ENCODE assay signal across 9 cellular contexts in the genomic region with DNA sequence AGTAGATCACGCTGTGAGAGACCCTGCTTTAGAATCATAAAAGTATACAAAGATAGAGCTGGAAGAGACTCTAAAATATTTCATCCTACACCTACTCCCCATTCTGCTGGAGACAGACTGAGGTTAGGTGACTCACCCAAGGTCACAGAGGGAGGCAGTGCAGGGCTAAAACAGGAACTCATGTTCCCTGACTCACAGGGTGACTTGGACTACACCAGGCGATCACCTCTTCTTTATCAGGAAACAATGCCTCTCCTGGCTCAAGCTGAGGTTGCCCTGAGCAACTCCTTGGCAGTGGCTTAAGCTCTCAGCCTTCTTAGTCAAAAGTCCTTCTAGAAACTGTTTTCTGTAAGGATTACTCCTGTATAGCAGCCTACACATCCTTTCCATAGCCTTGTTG. TPM values are rescaled to one million over a fixed set of nuclear protein-coding genes. Genes with fewer than 3 reads are reported as not detected.
DNase-seq lines count a peak whose midpoint lies in the region; ATAC-seq and TF ChIP-seq lines count a peak whose summit lies in the region.
"Had no signal": no experiment of that assay in that cellular context is flagged by ENCODE, and none has a peak within 500 bp of the region (broad histone marks: within the 10 kb centered on the region; RNA-seq: fewer than 3 reads in every experiment).

No MANE protein-coding gene starts in this region.

- H3K27ac ChIP-seq in suprapubic skin (no peak overlapping the region), stomach (no peak overlapping the region)

- no peaks in the 10 kb centered on the region for H3K9me3 Mint-ChIP-seq in Calu3 (ENCODE audit: low read depth, unreplicated experiment)

- no peak overlapping the region for H3K4me3 Mint-ChIP-seq in Calu3 (ENCODE audit: low read depth, unreplicated experiment)

- H3K36me3 ChIP-seq in MG63 (no peaks in the 10 kb centered on the region), mucosa of descending colon (ENCODE audit: low read depth) (no peaks in the 10 kb centered on the region), suprapubic skin (no peaks in the 10 kb centered on the region), stomach (no peaks in the 10 kb centered on the region)

- intact Hi-C loops in Calu3 (cut with micrococcal nuclease; ENCODE audit: unreplicated experiment), result no loop called here
- intact Hi-C loops in mucosa of descending colon (cut with DNase I, micrococcal nuclease), result no loop called here
- intact Hi-C loops in stomach (cut with DNase I; ENCODE audit: low total_unique reads), result no loop called here

- H3K4me1 Mint-ChIP-seq in Calu3 (ENCODE audit: low read depth, unreplicated experiment), result peaks cover 28% of the 10 kb centered on the region

- no peaks in the 10 kb centered on the region for H3K27me3 ChIP-seq in MG63
- H3K27me3 ChIP-seq in suprapubic skin, result no peaks in the 10 kb centered on the region
- peaks cover 0 to 3% (median 0%) of the 10 kb centered on the region in 3 donors for H3K27me3 ChIP-seq in stomach

- peak; percentile 99 for ATAC-seq in mucosa of descending colon

- H3K4me1 ChIP-seq in mucosa of descending colon (ENCODE audit: low read depth) (no peaks in the 10 kb centered on the region), suprapubic skin (no peaks in the 10 kb centered on the region), stomach (no peaks in the 10 kb centered on the region)

- TF ChIP-seq EP300 in suprapubic skin (IDR thresholded peaks at IDR 0.05) (no peak), stomach (IDR thresholded peaks at IDR 0.05) (no peak)

- H3K27ac Mint-ChIP-seq in Calu3 (ENCODE audit: unreplicated experiment), result no peak overlapping the region

- no peaks in the 10 kb centered on the region; the same call in 1 of the 2 replicates for H3K9me3 ChIP-seq in MG63
- H3K9me3 ChIP-seq in mucosa of descending colon, result peaks cover 3% of the 10 kb centered on the region
- no peaks in the 10 kb centered on the region for H3K9me3 ChIP-seq in suprapubic skin
- H3K9me3 ChIP-seq in stomach, result no peaks in the 10 kb centered on the region

- TF ChIP-seq POLR2A in suprapubic skin (IDR thresholded peaks at IDR 0.05) (no peak), stomach (IDR thresholded peaks at IDR 0.05) (no peak)

- H3K27me3 Mint-ChIP-seq in Calu3 (ENCODE audit: unreplicated experiment), result peaks cover 5% of the 10 kb centered on the region

- H3K4me3 ChIP-seq in MG63, result no peak overlapping the region
- no peak overlapping the region for H3K4me3 ChIP-seq in mucosa of descending colon
- no peak overlapping the region for H3K4me3 ChIP-seq in suprapubic skin
- H3K4me3 ChIP-seq in stomach, result no peak overlapping the region

- BruUV-seq in Calu3 (replicated peaks; lab: Mats Ljungman, UMichigan), result no TSS peak

- CTCF ChIA-PET in Calu3 (lab: Charles Lee), result interaction anchor here (1.0 to 1.2 kb wide), 2 partner anchors 12 to 42 kb away, joined by 3 to 4 read pairs; no protein-coding TSS in a partner anchor

- WGBS in suprapubic skin, result 58% methylated on average over 2 of the region's 2 CpGs
- 29 to 65% (median 53%) methylated on average over 2 of the region's 2 CpGs for WGBS in stomach, 5 donors

- DNase-seq in Calu3, result peak; percentile 76
- peak; percentile 98 for DNase-seq in MG63
- DNase-seq in astrocyte of the hippocampus (ENCODE audit: low read depth, low spot score), result peak; percentile 91
- DNase-seq in mucosa of descending colon, result no peak
- DNase-seq in suprapubic skin (ENCODE audit: low spot score in 2 of 2), result no peak
- DNase-seq in stomach, result no peak
- no peak for DNase-seq in UCSD-AML1 (lab: John Stamatoyannopoulos, UW; ENCODE audit: unreplicated experiment)
- DNase-seq in DMS79 treated with DMSO at 0.1 percent for 48 hours (lab: John Stamatoyannopoulos, UW), result no peak
- DNase-seq: activated CD4-positive, alpha-beta T cell treated with anti-CD3 and anti-CD28 coated beads for 1 hour had no signal

- H3K36me3 Mint-ChIP-seq in Calu3 (ENCODE audit: insufficient read depth, unreplicated experiment), result no peaks in the 10 kb centered on the region

- no peak for TF ChIP-seq CTCF in Calu3 (IDR thresholded peaks at IDR 0.05; ENCODE audit: unreplicated experiment)
- no peak for TF ChIP-seq CTCF in mucosa of descending colon (IDR thresholded peaks at IDR 0.05)
- no peak for TF ChIP-seq CTCF in suprapubic skin (IDR thresholded peaks at IDR 0.05)
- no peak for TF ChIP-seq CTCF in stomach (IDR thresholded peaks at IDR 0.05)

RNA-seq across cellular contexts. Expression of a gene that starts 26.4 kb away (rescaled TPM):
- total RNA-seq in Calu3 (2022) (not detected in 2 replicates), mucosa of descending colon (10 to 100 TPM in 2 of 3 donors, 1 to 10 TPM in 1; 8.2 to 11.2 (median 10.0) TPM), suprapubic skin (10 to 100 TPM; 11.1 to 30.0 (median 15.9) TPM), stomach (1 to 10 TPM in 3 of 5 donors, under 1 TPM in 1, not detected in 1; 0.58 to 5.9 (median 4.5) TPM)
- total RNA-seq in MG63 (2014; rRNA removed; shearing (Covaris generic); ENCODE audit: low replicate concordance), result 2.4 and 4.8 TPM in 2 replicates
- polyA plus RNA-seq in stomach, result 10 to 100 TPM in 1 of 3 donors, 1 to 10 TPM in 2; 9.0 to 12.5 (median 9.3) TPM

Comparison
In these comparisons a context has a peak if more than half of its experiments do, and no peak if none do; other contexts are left out.
1. DNase-seq: peak in Calu3 (single experiment), MG63 (single experiment) and astrocyte of the hippocampus (single experiment); none in mucosa of descending colon (0 of 3), suprapubic skin (0 of 2), stomach (single experiment), UCSD-AML1 (single experiment) and DMS79 treated with DMSO at 0.1 percent for 48 hours (single experiment).